10 cellular contexts compared by ENCODE assay signal in the genomic region with DNA sequence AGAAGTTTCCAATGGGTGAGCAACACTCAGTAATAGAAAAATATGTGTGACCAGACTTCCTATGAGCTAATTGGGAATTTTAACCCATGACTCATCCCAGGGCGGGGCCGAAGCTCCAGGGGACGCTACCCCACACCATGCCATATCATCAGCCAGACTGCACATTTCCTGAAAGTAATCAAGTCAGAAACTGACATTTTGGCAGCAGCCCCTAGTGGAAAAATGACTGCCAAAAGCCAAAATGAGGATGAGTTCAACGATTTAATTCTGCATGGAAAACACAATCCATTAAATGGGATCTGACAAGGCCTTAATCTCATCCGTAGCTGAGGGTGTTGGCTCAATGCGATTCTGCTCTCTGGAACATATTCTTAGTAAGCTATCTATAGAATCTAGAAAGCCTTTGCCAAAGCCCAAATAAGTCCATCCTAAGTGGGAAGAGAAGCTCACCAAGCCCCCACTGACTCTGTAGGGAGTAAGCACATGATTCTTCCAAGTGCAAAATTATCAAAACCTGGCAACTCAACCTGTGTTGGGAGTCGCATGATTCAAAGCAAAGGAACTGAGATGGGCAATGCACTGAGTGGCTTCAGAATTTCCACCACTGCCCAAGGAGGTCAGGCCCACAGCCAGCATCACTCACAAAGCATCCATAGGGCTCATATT.
A peak's percentile ranks its signal among the peaks of the same experiment; 100 is the strongest.
DNase-seq lines count a peak whose midpoint lies in the region; ATAC-seq and TF ChIP-seq lines count a peak whose summit lies in the region.
"Had no signal": no experiment of that assay in that cellular context is flagged by ENCODE, and none has a peak within 500 bp of the region (broad histone marks: within the 10 kb centered on the region; RNA-seq: fewer than 3 reads in every experiment).

No MANE protein-coding gene starts in this region.

- no peaks in the 10 kb centered on the region for H3K27me3 Mint-ChIP-seq in CD8-positive, alpha-beta memory T cell

- no peaks in the 10 kb centered on the region for H3K4me1 ChIP-seq in CD8-positive, alpha-beta memory T cell (ENCODE audit: insufficient read depth, low read length)
- H3K4me1 ChIP-seq in spleen, result no peaks in the 10 kb centered on the region

- DNase-seq in ELF-1 (ENCODE audit: low read depth, low spot score) (peak; percentile 48), SW 1271 (lab: John Stamatoyannopoulos, UW) (peak; percentile 27 to 77), fibroblast of the conjunctiva (ENCODE audit: low read depth) (peak; percentile 53), retinal pigment epithelial cell (ENCODE audit: low read depth) (peak; percentile 69), Ammon's horn (ENCODE audit: low spot score) (no peak), spleen (no peak)
- no peak for DNase-seq in CD8-positive, alpha-beta memory T cell
- DNase-seq: activated CD4-positive, alpha-beta T cell treated with anti-CD3 and anti-CD28 coated beads, Interleukin-2, amount 50 U/mL, for 4 hours; NCI-H1930 had no signal

- H3K9me3 ChIP-seq in CD8-positive, alpha-beta memory T cell (ENCODE audit: low read length), result no peaks in the 10 kb centered on the region
- H3K9me3 ChIP-seq in spleen, result no peaks in the 10 kb centered on the region

- H3K4me3 Mint-ChIP-seq in CD8-positive, alpha-beta memory T cell, result no peak overlapping the region

- no peak for ATAC-seq in HG02840 (IDR thresholded peaks at IDR 0.05; ENCODE audit: low FRiP score, unreplicated experiment)

- H3K4me3 ChIP-seq in retinal pigment epithelial cell (ENCODE audit: low read length), result no peak overlapping the region
- no peak overlapping the region for H3K4me3 ChIP-seq in CD8-positive, alpha-beta memory T cell (ENCODE audit: low read length)
- H3K4me3 ChIP-seq in spleen, result no peak overlapping the region

- H3K27ac Mint-ChIP-seq in CD8-positive, alpha-beta memory T cell, result no peak overlapping the region

- intact Hi-C loops in spleen (cut with DNase I; ENCODE audit: low total_unique reads), result no loop called here

- H3K4me1 Mint-ChIP-seq in CD8-positive, alpha-beta memory T cell, result no peaks in the 10 kb centered on the region

- no peaks in the 10 kb centered on the region for H3K36me3 ChIP-seq in CD8-positive, alpha-beta memory T cell (ENCODE audit: insufficient read depth, low read length)
- no peaks in the 10 kb centered on the region for H3K36me3 ChIP-seq in spleen

- peaks cover 0 to 6% (median 0%) of the 10 kb centered on the region in 5 donors for H3K9me3 Mint-ChIP-seq in CD8-positive, alpha-beta memory T cell

- TF ChIP-seq CTCF in retinal pigment epithelial cell (conservative IDR thresholded peaks at IDR 0.05; ENCODE audit: low read depth, low read length) (no peak), spleen (IDR thresholded peaks at IDR 0.05 in 8 of 11, conservative IDR thresholded peaks at IDR 0.05 in 3 of 11) (no peak)

- WGBS in spleen, 5 donors, result 66 to 80% (median 68%) methylated on average over 7 of the region's 7 CpGs

- no peak overlapping the region for H3K27ac ChIP-seq in CD8-positive, alpha-beta memory T cell (ENCODE audit: low read depth, low read length)
- H3K27ac ChIP-seq in spleen, result no peak overlapping the region

- H3K27me3 ChIP-seq in CD8-positive, alpha-beta memory T cell (ENCODE audit: insufficient read depth, low read length, poor library complexity, severe bottlenecking), result no peaks in the 10 kb centered on the region
- no peaks in the 10 kb centered on the region for H3K27me3 ChIP-seq in spleen (replicated peaks in 1 of 7)

- CTCF ChIA-PET in CD8-positive, alpha-beta memory T cell (lab: Charles Lee), result no interaction called here

- POLR2A ChIA-PET in CD8-positive, alpha-beta memory T cell (lab: Charles Lee), result no interaction called here

- no peaks in the 10 kb centered on the region for H3K36me3 Mint-ChIP-seq in CD8-positive, alpha-beta memory T cell

- TF ChIP-seq POLR2A in spleen (IDR thresholded peaks at IDR 0.05), result no peak

Comparison
In these comparisons a context has a peak if more than half of its experiments do, and no peak if none do; other contexts are left out.
1. DNase-seq: peak in ELF-1 (single experiment), SW 1271 (2 of 2), fibroblast of the conjunctiva (single experiment) and retinal pigment epithelial cell (single experiment); none in Ammon's horn (single experiment), CD8-positive, alpha-beta memory T cell (0 of 5) and spleen (single experiment).